31 cellular contexts compared by ENCODE assay signal in genomic region chr4:138899999-138900398, GRCh38.
"Had no signal": no experiment of that assay in that cellular context is flagged by ENCODE, and none has a peak within 500 bp of the region (broad histone marks: within the 10 kb centered on the region; RNA-seq: fewer than 3 reads in every experiment).

No MANE protein-coding gene starts in this region.

- ATAC-seq: activated CD4-positive, alpha-beta T cell treated with anti-CD3 and anti-CD28 coated beads for 36 hours; activated CD4-positive, CD25-positive, alpha-beta regulatory T cell treated with anti-CD3 and anti-CD28 coated beads, Interleukin-2, amount 50 U/mL, for 24 hours; activated naive CD4-positive, alpha-beta T cell treated with anti-CD3 and anti-CD28 coated beads, Interleukin-2, amount 50 U/mL, for 72 hours; activated T-cell treated with anti-CD3 and anti-CD28 coated beads, Interleukin-2, amount 50 U/mL, for 4 hours; Right ventricle myocardium inferior; SK-N-SH treated with all-trans-retinoic acid at 6 μM for 48 hours; T-cell; T-helper 17 cell had no signal

- H3K27me3 Mint-ChIP-seq: central memory CD8-positive, alpha-beta T cell; T-helper 17 cell had no signal

- H3K27ac ChIP-seq: KMS-11, PC-9, RWPE1 had no signal

- H2AFZ ChIP-seq: PC-9 had no signal

- H3K9ac ChIP-seq: KMS-11 had no signal

- FAIRE-seq: RCC 7860 had no signal

- DNase-seq: activated CD4-positive, alpha-beta memory T cell treated with anti-CD3 and anti-CD28 coated beads for 36 hours; activated CD4-positive, alpha-beta T cell treated with anti-CD3 and anti-CD28 coated beads for 36 hours; activated CD4-positive, alpha-beta T cell treated with anti-CD3 and anti-CD28 coated beads, Interleukin-2, amount 10 ng/mL, durations not matched to agents 7 days and 5 days; activated CD8-positive, alpha-beta memory T cell treated with anti-CD3 and anti-CD28 coated beads, Interleukin-2, amount 50 U/mL, for 4 hours; activated gamma-delta T cell treated with Interleukin-2 at 50 U/mL for 16 hours; activated naive CD4-positive, alpha-beta T cell treated with anti-CD3 and anti-CD28 coated beads for 36 hours; activated T-cell treated with anti-CD3 and anti-CD28 coated beads for 4 hours; activated T-cell treated with anti-CD3 and anti-CD28 coated beads, Interleukin-2, amount 50 U/mL, for 4 hours; anterior cingulate cortex; MM.1S; MV-4-11; NCI-H1436 treated with DMSO at 0.1 percent for 48 hours; NCI-H1694 treated with DMSO at 0.1 percent for 48 hours; NCI-H2029; NCI-H345; NCI-H524 treated with DMSO at 0.1 percent for 48 hours; PC-9; SIG-M5; T-cell; T-helper 17 cell; T-helper 9 cell had no signal

- H3K4me2 ChIP-seq: KMS-11, PC-9 had no signal

- H3K9me3 Mint-ChIP-seq: activated CD4-positive, alpha-beta memory T cell treated with anti-CD3 and anti-CD28 coated beads for 36 hours; activated CD4-positive, alpha-beta T cell treated with anti-CD3 and anti-CD28 coated beads, Interleukin-2, amount 10 ng/mL, durations not matched to agents 7 days and 5 days; activated naive CD4-positive, alpha-beta T cell treated with anti-CD3 and anti-CD28 coated beads for 36 hours; activated naive CD4-positive, alpha-beta T cell treated with anti-CD3 and anti-CD28 coated beads, Interleukin-2, amount 50 U/mL, for 72 hours; activated T-cell treated with anti-CD3 and anti-CD28 coated beads, Interleukin-2, amount 50 U/mL, for 4 hours; activated T-helper 1 cell treated with anti-CD3 and anti-CD28 coated beads, Interleukin-12 subunit alpha, Interleukin-12 subunit beta, Interleukin-2, Interleukin-4 antibody, amounts not matched to agents 30 ng/mL and 10 ng/mL and 1 ng/mL, durations not matched to agents 14 hours and 24 hours and 36 hours; brain; central memory CD8-positive, alpha-beta T cell; T-cell had no signal

- H3K27ac Mint-ChIP-seq: activated CD4-positive, alpha-beta memory T cell treated with anti-CD3 and anti-CD28 coated beads for 36 hours; activated CD4-positive, alpha-beta T cell treated with anti-CD3 and anti-CD28 coated beads for 36 hours; activated CD4-positive, alpha-beta T cell treated with anti-CD3 and anti-CD28 coated beads, Interleukin-2, amount 10 ng/mL, durations not matched to agents 7 days and 5 days; activated naive CD4-positive, alpha-beta T cell treated with anti-CD3 and anti-CD28 coated beads for 36 hours; activated T-helper 1 cell treated with anti-CD3 and anti-CD28 coated beads, Interleukin-12 subunit alpha, Interleukin-12 subunit beta, Interleukin-2, Interleukin-4 antibody, amounts not matched to agents 30 ng/mL and 10 ng/mL and 1 ng/mL, durations not matched to agents 14 hours and 24 hours and 36 hours; brain; T-cell; T-helper 17 cell had no signal

- H3K4me3 Mint-ChIP-seq: activated CD4-positive, alpha-beta memory T cell treated with anti-CD3 and anti-CD28 coated beads for 36 hours; activated CD4-positive, alpha-beta T cell treated with anti-CD3 and anti-CD28 coated beads for 36 hours; activated CD4-positive, alpha-beta T cell treated with anti-CD3 and anti-CD28 coated beads, Interleukin-2, amount 10 ng/mL, durations not matched to agents 7 days and 5 days; activated naive CD4-positive, alpha-beta T cell treated with anti-CD3 and anti-CD28 coated beads for 36 hours; activated T-cell treated with anti-CD3 and anti-CD28 coated beads, Interleukin-2, amount 50 U/mL, for 4 hours; activated T-helper 1 cell treated with anti-CD3 and anti-CD28 coated beads, Interleukin-12 subunit alpha, Interleukin-12 subunit beta, Interleukin-2, Interleukin-4 antibody, amounts not matched to agents 30 ng/mL and 10 ng/mL and 1 ng/mL, durations not matched to agents 14 hours and 24 hours and 36 hours; brain; central memory CD8-positive, alpha-beta T cell; T-cell; T-helper 17 cell had no signal

- H3K4me3 ChIP-seq: PC-9 had no signal

- H3K36me3 Mint-ChIP-seq: activated CD4-positive, alpha-beta memory T cell treated with anti-CD3 and anti-CD28 coated beads for 36 hours; activated naive CD4-positive, alpha-beta T cell treated with anti-CD3 and anti-CD28 coated beads, Interleukin-2, amount 50 U/mL, for 72 hours; brain; T-cell had no signal

- H3K4me1 Mint-ChIP-seq: central memory CD8-positive, alpha-beta T cell; T-cell; T-helper 17 cell had no signal
